ENCODE assay signal across 12 cellular contexts in the genomic region with DNA sequence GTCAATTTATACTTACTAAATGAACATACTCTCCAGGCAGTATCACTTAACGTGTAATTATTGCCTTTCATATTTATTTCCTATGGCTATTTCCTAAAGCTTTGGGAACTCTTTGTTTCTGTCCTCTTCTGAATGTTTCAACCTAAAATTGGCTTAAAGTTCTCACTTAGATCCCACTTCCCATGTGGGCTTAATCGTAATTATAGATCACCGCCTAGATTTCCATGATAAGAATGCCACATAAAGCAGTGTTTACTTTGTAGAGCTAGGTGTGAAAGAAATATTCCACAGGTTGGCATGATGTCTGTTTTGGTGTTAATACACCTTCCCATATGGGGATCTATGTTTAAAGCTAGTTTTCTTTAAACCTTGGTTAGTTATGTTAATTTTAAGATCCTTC. TPM values are rescaled to one million over a fixed set of nuclear protein-coding genes. Genes with fewer than 3 reads are reported as not detected.
DNase-seq lines count a peak whose midpoint lies in the region; ATAC-seq, FAIRE-seq and TF ChIP-seq lines count a peak whose summit lies in the region.
"Had no signal": no experiment of that assay in that cellular context is flagged by ENCODE, and none has a peak within 500 bp of the region (broad histone marks: within the 10 kb centered on the region; RNA-seq: fewer than 3 reads in every experiment).

No MANE protein-coding gene starts in this region.

- no peak; a peak in 1 of 4 replicates for TF ChIP-seq EP300 in SK-N-SH (IDR thresholded peaks at IDR 0.05; ENCODE audit: borderline replicate concordance in 1 of 2, low read depth in 1 of 2, low read length in 1 of 2)

- H3K27me3 ChIP-seq in SK-N-SH (ENCODE audit: insufficient read depth), result no peaks in the 10 kb centered on the region
- H3K27me3 ChIP-seq in iPS-18a (ENCODE audit: control insufficient read depth, insufficient read depth, low read length), result no peaks in the 10 kb centered on the region
- H3K27me3 ChIP-seq in thyroid gland, result no peaks in the 10 kb centered on the region
- H3K27me3 ChIP-seq: esophagus muscularis mucosa, ovary had no signal

- CTCF ChIA-PET in SK-N-SH (lab: Yijun Ruan, JAX), result interaction anchor here (0.9 to 7.3 kb wide), 15 partner anchors 9 to 444 kb away, joined by 3 to 52 read pairs (median 7); no protein-coding TSS in a partner anchor
- CTCF ChIA-PET in RWPE1 (lab: Yijun Ruan, JAX), result no interaction called here

- no peaks in the 10 kb centered on the region for H3K36me3 Mint-ChIP-seq in stimulated activated effector memory CD8-positive, alpha-beta T cell treated with anti-CD3 and anti-CD28 coated beads, Interleukin-12 subunit alpha, Interleukin-12 subunit beta, amount 100 ng/mL, for 72 hours

- TF ChIP-seq RAD21 in SK-N-SH (IDR thresholded peaks at IDR 0.05; ENCODE audit: low read length), result no peak

- ATAC-seq in SK-N-SH treated with all-trans-retinoic acid at 6 μM for 48 hours, result no peak
- no peak for ATAC-seq in stimulated activated effector memory CD8-positive, alpha-beta T cell treated with anti-CD3 and anti-CD28 coated beads, Interleukin-12 subunit alpha, Interleukin-12 subunit beta, amount 100 ng/mL, for 72 hours

- H3K9ac ChIP-seq in SK-N-SH, result peak overlapping the region; percentile 49
- peak overlapping the region; percentile 91 for H3K9ac ChIP-seq in iPS-18a (ENCODE audit: low read length)

- H3K4me2 ChIP-seq in SK-N-SH, result peak overlapping the region; percentile 82

- H3K4me1 ChIP-seq in SK-N-SH (ENCODE audit: control insufficient read depth in 1 of 2, insufficient read depth in 2 of 2, low read depth in 1 of 2, low read length in 1 of 2), result peaks cover 14 to 58% of the 10 kb centered on the region in 2 experiments; a peak in 3 of 4 replicates
- H3K4me1 ChIP-seq in iPS-18a (ENCODE audit: control insufficient read depth, low read depth, low read length), result peaks cover 41% of the 10 kb centered on the region
- peaks cover 0 to 9% of the 10 kb centered on the region in 2 donors for H3K4me1 ChIP-seq in thyroid gland

- no peak overlapping the region; the same call in 1 of the 2 replicates for H2AFZ ChIP-seq in SK-N-SH (ENCODE audit: low read depth)

- POLR2A ChIA-PET in SK-N-SH (lab: Yijun Ruan, JAX) (interaction anchor here (1.3 to 3.1 kb wide), 5 partner anchors 9 to 620 kb away, joined by 3 to 17 read pairs (median 8); a partner anchor contains a TSS), RWPE1 (lab: Yijun Ruan, JAX; ENCODE audit: low non-redundant PET) (no interaction called here)

- peak overlapping the region; percentile 22 for H3K27ac Mint-ChIP-seq in stimulated activated effector memory CD8-positive, alpha-beta T cell treated with anti-CD3 and anti-CD28 coated beads, Interleukin-12 subunit alpha, Interleukin-12 subunit beta, amount 100 ng/mL, for 72 hours

- peak overlapping the region; percentile 60 for H3K4me3 Mint-ChIP-seq in stimulated activated effector memory CD8-positive, alpha-beta T cell treated with anti-CD3 and anti-CD28 coated beads, Interleukin-12 subunit alpha, Interleukin-12 subunit beta, amount 100 ng/mL, for 72 hours

- H3K9me2 ChIP-seq in SK-N-SH, result no peaks in the 10 kb centered on the region

- H3K4me1 Mint-ChIP-seq in stimulated activated effector memory CD8-positive, alpha-beta T cell treated with anti-CD3 and anti-CD28 coated beads, Interleukin-12 subunit alpha, Interleukin-12 subunit beta, amount 100 ng/mL, for 72 hours, result peaks cover 17% of the 10 kb centered on the region

- 7% methylated on average over 3 of the region's 3 CpGs for WGBS in SK-N-SH (ENCODE audit: low lambda C conversion rate)
- 76 to 79% methylated on average over 3 of the region's 3 CpGs for WGBS in thyroid gland, 2 donors

- FAIRE-seq in GM12892 (lab: Jason Lieb, UNC), result no peak
- FAIRE-seq: keratinocyte had no signal

- H3K9me3 Mint-ChIP-seq in stimulated activated effector memory CD8-positive, alpha-beta T cell treated with anti-CD3 and anti-CD28 coated beads, Interleukin-12 subunit alpha, Interleukin-12 subunit beta, amount 100 ng/mL, for 72 hours, result no peaks in the 10 kb centered on the region

- H3K27ac ChIP-seq in SK-N-SH (ENCODE audit: low read depth in 2 of 2, low read length in 1 of 2), result peak overlapping the region; percentile 80 to 100; a peak in 3 of 4 replicates
- H3K27ac ChIP-seq in iPS-18a (ENCODE audit: low read length), result no peak overlapping the region
- no peak overlapping the region for H3K27ac ChIP-seq in RWPE1
- H3K27ac ChIP-seq in thyroid gland, result no peak overlapping the region
- H3K27ac ChIP-seq: esophagus muscularis mucosa, ovary had no signal

- TF ChIP-seq CTCF in SK-N-SH (IDR thresholded peaks at IDR 0.05) (no peak), RWPE1 (conservative IDR thresholded peaks at IDR 0.05; ENCODE audit: low read depth) (no peak), thyroid gland (IDR thresholded peaks at IDR 0.05) (no peak)

- H3K4me3 ChIP-seq in SK-N-SH (ENCODE audit: low read depth in 2 of 2, low read length in 1 of 2) (peak overlapping the region; percentile 63 to 67), iPS-18a (ENCODE audit: low read length) (peak overlapping the region; percentile 84), thyroid gland (replicated peaks in 1 of 3) (no peak overlapping the region)
- H3K4me3 ChIP-seq: ovary had no signal

- TF ChIP-seq POLR2A in GM12892 (IDR thresholded peaks at IDR 0.05; ENCODE audit: low read depth, low read length) (no peak), thyroid gland (IDR thresholded peaks at IDR 0.05) (no peak)

- peaks cover 0 to under 1% of the 10 kb centered on the region in 2 experiments for H3K36me3 ChIP-seq in SK-N-SH (replicated peaks in 1 of 2; ENCODE audit: control insufficient read depth in 1 of 2, insufficient read depth in 2 of 2, low read length in 1 of 2)
- H3K36me3 ChIP-seq in iPS-18a (ENCODE audit: control insufficient read depth, low read depth, low read length), result no peaks in the 10 kb centered on the region
- H3K36me3 ChIP-seq in thyroid gland, result no peaks in the 10 kb centered on the region
- H3K36me3 ChIP-seq: esophagus muscularis mucosa, ovary had no signal

- H3K79me2 ChIP-seq in SK-N-SH (ENCODE audit: insufficient read depth), result peaks cover 24% of the 10 kb centered on the region

- intact Hi-C loops in thyroid gland (cut with DNase I), result no loop called here

- H3F3A ChIP-seq in SK-N-SH (replicated peaks; ENCODE audit: insufficient read depth), result peaks cover 19% of the 10 kb centered on the region

- H3K9me3 ChIP-seq in SK-N-SH, result no peaks in the 10 kb centered on the region
- no peaks in the 10 kb centered on the region for H3K9me3 ChIP-seq in iPS-18a (ENCODE audit: control insufficient read depth, low read depth, low read length)
- H3K9me3 ChIP-seq in thyroid gland, result no peaks in the 10 kb centered on the region
- H3K9me3 ChIP-seq: esophagus muscularis mucosa, ovary had no signal

- no peaks in the 10 kb centered on the region for H4K20me1 ChIP-seq in SK-N-SH (ENCODE audit: insufficient read depth)

- DNase-seq in SK-N-SH, result no peak
- DNase-seq in NCI-H69 (lab: John Stamatoyannopoulos, UW), result peak; percentile 86
- no peak for DNase-seq in stimulated activated effector memory CD8-positive, alpha-beta T cell treated with anti-CD3 and anti-CD28 coated beads, Interleukin-12 subunit alpha, Interleukin-12 subunit beta, amount 100 ng/mL, for 72 hours (ENCODE audit: low spot score in 2 of 2)
- no peak for DNase-seq in GM12892 (ENCODE audit: insufficient read length)
- DNase-seq in RWPE1 (ENCODE audit: low spot score), result no peak
- no peak for DNase-seq in thyroid gland
- DNase-seq: ovary, T1000 had no signal

TF ChIP-seq in SK-N-SH, 30 proteins besides CTCF, POLR2A, EP300 and RAD21:
- TF ChIP-seq GATA2 (CRISPR knock-in tag; IDR thresholded peaks at IDR 0.05), result peak; percentile 56
- TF ChIP-seq, protein P1, sequence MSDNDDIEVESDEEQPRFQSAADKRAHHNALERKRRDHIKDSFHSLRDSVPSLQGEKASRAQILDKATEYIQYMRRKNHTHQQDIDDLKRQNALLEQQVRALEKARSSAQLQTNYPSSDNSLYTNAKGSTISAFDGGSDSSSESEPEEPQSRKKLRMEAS (IDR thresholded peaks at IDR 0.05; ENCODE audit: low read depth), result no peak

TF ChIP-seq in SK-N-SH treated with all-trans-retinoic acid at 6 μM for 48 hours, 23 proteins besides CTCF, POLR2A, EP300 and RAD21 (continues in another document):
- TF ChIP-seq ZC3H10 (CRISPR knock-in tag; IDR thresholded peaks at IDR 0.05) (no peak), GLIS3 (CRISPR knock-in tag; IDR thresholded peaks at IDR 0.05) (no peak), ZFP3 (CRISPR knock-in tag; IDR thresholded peaks at IDR 0.05) (no peak), TOX (CRISPR knock-in tag; IDR thresholded peaks at IDR 0.05; ENCODE audit: borderline replicate concordance) (no peak), OSR1 (CRISPR knock-in tag; IDR thresholded peaks at IDR 0.05) (no peak), ARNTL (CRISPR knock-in tag; IDR thresholded peaks at IDR 0.05; ENCODE audit: borderline replicate concordance, low read depth) (no peak)
- TF ChIP-seq, protein P2, sequence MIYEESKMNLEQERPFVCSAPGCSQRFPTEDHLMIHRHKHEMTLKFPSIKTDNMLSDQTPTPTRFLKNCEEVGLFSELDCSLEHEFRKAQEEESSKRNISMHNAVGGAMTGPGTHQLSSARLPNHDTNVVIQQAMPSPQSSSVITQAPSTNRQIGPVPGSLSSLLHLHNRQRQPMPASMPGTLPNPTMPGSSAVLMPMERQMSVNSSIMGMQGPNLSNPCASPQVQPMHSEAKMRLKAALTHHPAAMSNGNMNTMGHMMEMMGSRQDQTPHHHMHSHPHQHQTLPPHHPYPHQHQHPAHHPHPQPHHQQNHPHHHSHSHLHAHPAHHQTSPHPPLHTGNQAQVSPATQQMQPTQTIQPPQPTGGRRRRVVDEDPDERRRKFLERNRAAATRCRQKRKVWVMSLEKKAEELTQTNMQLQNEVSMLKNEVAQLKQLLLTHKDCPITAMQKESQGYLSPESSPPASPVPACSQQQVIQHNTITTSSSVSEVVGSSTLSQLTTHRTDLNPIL (CRISPR knock-in tag; IDR thresholded peaks at IDR 0.05; ENCODE audit: low read depth), result no peak
- TF ChIP-seq, protein P3, sequence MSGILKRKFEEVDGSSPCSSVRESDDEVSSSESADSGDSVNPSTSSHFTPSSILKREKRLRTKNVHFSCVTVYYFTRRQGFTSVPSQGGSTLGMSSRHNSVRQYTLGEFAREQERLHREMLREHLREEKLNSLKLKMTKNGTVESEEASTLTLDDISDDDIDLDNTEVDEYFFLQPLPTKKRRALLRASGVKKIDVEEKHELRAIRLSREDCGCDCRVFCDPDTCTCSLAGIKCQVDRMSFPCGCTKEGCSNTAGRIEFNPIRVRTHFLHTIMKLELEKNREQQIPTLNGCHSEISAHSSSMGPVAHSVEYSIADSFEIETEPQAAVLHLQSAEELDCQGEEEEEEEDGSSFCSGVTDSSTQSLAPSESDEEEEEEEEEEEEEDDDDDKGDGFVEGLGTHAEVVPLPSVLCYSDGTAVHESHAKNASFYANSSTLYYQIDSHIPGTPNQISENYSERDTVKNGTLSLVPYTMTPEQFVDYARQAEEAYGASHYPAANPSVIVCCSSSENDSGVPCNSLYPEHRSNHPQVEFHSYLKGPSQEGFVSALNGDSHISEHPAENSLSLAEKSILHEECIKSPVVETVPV (CRISPR knock-in tag; IDR thresholded peaks at IDR 0.05), result no peak

RNA-seq across cellular contexts. Expression of a gene that starts 1.5 kb away (rescaled TPM):
- 11.6 and 19.8 TPM in 2 replicates for polyA plus RNA-seq in SK-N-SH (2012; rRNA removed)
- polyA plus RNA-seq in SK-N-SH (2012; cell fraction: cytosol; rRNA removed), result 12.1 and 15.5 TPM in 2 replicates
- 15.1 and 30.9 TPM in 2 replicates for polyA plus RNA-seq in SK-N-SH (2012; cell fraction: nucleus; rRNA removed)
- 21.3 TPM for polyA plus RNA-seq in GM12892 (2012; ENCODE audit: missing spikeins)
- total RNA-seq in thyroid gland, result 10 to 100 TPM in 1 of 4 donors, 1 to 10 TPM in 3; 5.4 to 28.2 (median 7.2) TPM

Comparison
In these comparisons a context has a peak if more than half of its experiments do, and no peak if none do; other contexts are left out.
1. H3K27ac ChIP-seq: peak in SK-N-SH (2 of 2); none in iPS-18a (single experiment), RWPE1 (single experiment) and thyroid gland (0 of 3).
2. H3K4me3 ChIP-seq: peak in SK-N-SH (2 of 2) and iPS-18a (single experiment); none in thyroid gland (0 of 3).